ENCODE assay signal across 21 cellular contexts in the genomic region with DNA sequence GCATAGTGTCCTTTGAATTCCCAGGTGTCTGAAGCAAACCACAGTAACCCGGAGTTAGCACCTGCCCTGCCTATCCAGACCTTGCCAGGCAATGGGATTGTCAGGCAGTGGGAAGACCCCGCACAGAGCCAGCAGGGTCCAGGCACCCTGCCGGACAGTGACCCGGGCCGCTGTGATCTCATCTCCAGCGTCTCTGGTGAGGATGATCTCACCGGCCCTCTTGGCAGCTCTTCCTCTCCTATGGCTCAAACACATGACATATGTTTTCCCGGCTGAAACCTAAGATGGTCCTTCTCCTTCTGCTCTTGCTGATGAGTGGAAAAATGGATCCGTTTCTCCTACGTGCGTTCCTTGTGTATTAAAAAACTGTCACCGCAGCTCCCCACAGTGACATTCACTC.
DNase-seq lines count a peak whose midpoint lies in the region; ATAC-seq, FAIRE-seq and TF ChIP-seq lines count a peak whose summit lies in the region.
"Had no signal": no experiment of that assay in that cellular context is flagged by ENCODE, and none has a peak within 500 bp of the region (broad histone marks: within the 10 kb centered on the region; RNA-seq: fewer than 3 reads in every experiment).

No MANE protein-coding gene starts in this region.

- no peak overlapping the region for H3K4me2 ChIP-seq in K562 (ENCODE audit: insufficient read depth, low read length)

- TF ChIP-seq CTCF in HFFc6 (IDR thresholded peaks at IDR 0.05) = no peak
- TF ChIP-seq CTCF in K562 (IDR thresholded peaks at IDR 0.05 in 2 of 3, conservative IDR thresholded peaks at IDR 0.05 in 1 of 3; ENCODE audit: insufficient read depth in 2 of 3, low read depth in 1 of 3, low read length in 3 of 3) = no peak

- no peak overlapping the region for H3K4me3 ChIP-seq in K562
- H3K4me3 ChIP-seq: coronary artery, left lung, SK-N-MC, tibial artery had no signal

- peaks cover 10 to 51% of the 10 kb centered on the region in 2 experiments for H3K27me3 ChIP-seq in K562 (ENCODE audit: control insufficient read depth in 2 of 2, insufficient read depth in 2 of 2, low read length in 2 of 2)
- H3K27me3 ChIP-seq: tibial artery had no signal

- no peak overlapping the region for H2AFZ ChIP-seq in K562 (ENCODE audit: low read depth, low read length)

- H3K9me1 ChIP-seq in K562 (ENCODE audit: control insufficient read depth, insufficient read depth, low read length) = no peaks in the 10 kb centered on the region

- H3K27ac Mint-ChIP-seq in HFFc6 (no peak overlapping the region), naive B cell (peak overlapping the region in 4 of 6 donors; percentile 13 to 98 (median 64))
- H3K27ac Mint-ChIP-seq in activated CD4-positive, alpha-beta T cell treated with anti-CD3 and anti-CD28 coated beads, Interleukin-2, amount 10 ng/mL, durations not matched to agents 7 days and 5 days = no peak overlapping the region

- 0 out of 2 replicates have a peak, but pooled peaks cover 2% of the 10 kb centered on the region for H3K9me3 ChIP-seq in K562 (replicated peaks; ENCODE audit: control insufficient read depth, insufficient read depth, low read depth, low read length)
- H3K9me3 ChIP-seq: left lung had no signal

- under 1% methylated on average over 12 of the region's 12 CpGs for WGBS in K562 (ENCODE audit: insufficient coverage, low coverage, missing lambda C conversion rate)

- peaks cover 8% of the 10 kb centered on the region for H3K4me1 Mint-ChIP-seq in HFFc6 (ENCODE audit: low read depth)
- peaks cover 29 to 36% (median 36%) of the 10 kb centered on the region in 3 donors for H3K4me1 Mint-ChIP-seq in naive B cell
- peaks cover 7% of the 10 kb centered on the region for H3K4me1 Mint-ChIP-seq in activated CD4-positive, alpha-beta T cell treated with anti-CD3 and anti-CD28 coated beads, Interleukin-2, amount 10 ng/mL, durations not matched to agents 7 days and 5 days

- H4K20me1 ChIP-seq in K562 (replicated peaks; ENCODE audit: control insufficient read depth, insufficient read depth, low read length) = no peaks in the 10 kb centered on the region

- TF ChIP-seq EP300 in K562 (IDR thresholded peaks at IDR 0.05; ENCODE audit: low read length) = no peak

- H3K4me3 Mint-ChIP-seq in HFFc6 = no peak overlapping the region
- no peak overlapping the region for H3K4me3 Mint-ChIP-seq in naive B cell
- no peak overlapping the region for H3K4me3 Mint-ChIP-seq in activated CD4-positive, alpha-beta T cell treated with anti-CD3 and anti-CD28 coated beads, Interleukin-2, amount 10 ng/mL, durations not matched to agents 7 days and 5 days

- BruUV-seq in K562 (replicated peaks; lab: Mats Ljungman, UMichigan) = no TSS peak

- no peak overlapping the region for H3K27ac ChIP-seq in K562 (ENCODE audit: extremely low read depth, low read depth, low read length)
- H3K27ac ChIP-seq: coronary artery, left lung, SK-N-MC, tibial artery had no signal

- no peak for FAIRE-seq in K562 (lab: Jason Lieb, UNC)

- TF ChIP-seq RAD21 in K562 (CRISPR knock-in tag; conservative IDR thresholded peaks at IDR 0.05 in 1 of 2, IDR thresholded peaks at IDR 0.05 in 1 of 2) = no peak

- no peak for TF ChIP-seq POLR2A in K562 (conservative IDR thresholded peaks at IDR 0.05)

- in situ Hi-C loops in K562 (cut with MboI) = loop anchor here (25.0 kb wide), 1 partner anchor 905 kb away; no protein-coding TSS in a partner anchor

- no peaks in the 10 kb centered on the region for H3K36me3 ChIP-seq in K562 (ENCODE audit: control insufficient read depth, insufficient read depth, low read length)
- H3K36me3 ChIP-seq: left lung, tibial artery had no signal

- H3K27me3 Mint-ChIP-seq in HFFc6 (ENCODE audit: insufficient read depth) (peaks cover 36% of the 10 kb centered on the region), naive B cell (peaks cover 50 to 73% (median 53%) of the 10 kb centered on the region in 3 donors)
- peaks cover 28% of the 10 kb centered on the region for H3K27me3 Mint-ChIP-seq in activated CD4-positive, alpha-beta T cell treated with anti-CD3 and anti-CD28 coated beads, Interleukin-2, amount 10 ng/mL, durations not matched to agents 7 days and 5 days

- H3K36me3 Mint-ChIP-seq in HFFc6 (ENCODE audit: low read depth) (no peaks in the 10 kb centered on the region), naive B cell (no peaks in the 10 kb centered on the region)
- no peaks in the 10 kb centered on the region for H3K36me3 Mint-ChIP-seq in activated CD4-positive, alpha-beta T cell treated with anti-CD3 and anti-CD28 coated beads, Interleukin-2, amount 10 ng/mL, durations not matched to agents 7 days and 5 days (ENCODE audit: low read depth)

- POLR2A ChIA-PET in K562 (lab: Yijun Ruan, JAX) = no interaction called here
- POLR2A ChIA-PET in activated CD4-positive, alpha-beta T cell treated with anti-CD3 and anti-CD28 coated beads, Interleukin-2, amount 10 ng/mL, durations not matched to agents 7 days and 5 days (lab: Charles Lee) = no interaction called here

- H3K9me3 Mint-ChIP-seq in HFFc6 (no peaks in the 10 kb centered on the region), naive B cell (peaks cover 0 to 8% (median 5%) of the 10 kb centered on the region in 7 donors)
- peaks cover 3% of the 10 kb centered on the region for H3K9me3 Mint-ChIP-seq in activated CD4-positive, alpha-beta T cell treated with anti-CD3 and anti-CD28 coated beads, Interleukin-2, amount 10 ng/mL, durations not matched to agents 7 days and 5 days

- H3K79me2 ChIP-seq in K562 (ENCODE audit: control insufficient read depth, insufficient read depth, low read length) = no peaks in the 10 kb centered on the region

- H3K9ac ChIP-seq in K562 (ENCODE audit: insufficient read depth in 1 of 2, low read depth in 2 of 2, low read length in 2 of 2) = no peak overlapping the region

- H3K4me1 ChIP-seq in K562 (replicated peaks in 1 of 2; ENCODE audit: control insufficient read depth in 2 of 2, insufficient read depth in 2 of 2, low read length in 2 of 2) = no peaks in the 10 kb centered on the region
- H3K4me1 ChIP-seq: tibial artery had no signal

- CTCF ChIA-PET in K562 (lab: Yijun Ruan, JAX; ENCODE audit: low intra/inter-chr PET ratio) = no interaction called here
- CTCF ChIA-PET in activated CD4-positive, alpha-beta T cell treated with anti-CD3 and anti-CD28 coated beads, Interleukin-2, amount 10 ng/mL, durations not matched to agents 7 days and 5 days (lab: Charles Lee) = interaction anchor here (1.0 kb wide), 2 partner anchors 27 to 53 kb away, joined by 3 read pairs; no protein-coding TSS in a partner anchor

- ATAC-seq in K562 (no peak), naive B cell (ENCODE audit: low read depth in 2 of 2) (no peak)
- ATAC-seq: HCT116, left lung had no signal

- DNase-seq in AG20443 (ENCODE audit: low spot score) (peak; percentile 80), HFFc6 (peak; percentile 4), K562 (ENCODE audit: extremely low read depth in 1 of 4, low spot score in 3 of 4) (no peak), naive B cell (no peak), LoVo (ENCODE audit: low spot score) (no peak), KG1 (lab: John Stamatoyannopoulos, UW) (no peak), NCI-H82 treated with DMSO at 0.1 percent for 48 hours (lab: John Stamatoyannopoulos, UW; ENCODE audit: unreplicated experiment) (no peak)
- DNase-seq in activated CD4-positive, alpha-beta T cell treated with anti-CD3 and anti-CD28 coated beads, Interleukin-2, amount 10 ng/mL, durations not matched to agents 7 days and 5 days = no peak
- DNase-seq: activated CD4-positive, alpha-beta T cell treated with anti-CD3 and anti-CD28 coated beads, Interleukin-2, amount 50 U/mL, for 48 hours; activated T-cell treated with anti-CD3 and anti-CD28 coated beads, Interleukin-2, amount 50 U/mL, for 48 hours; DMS153; hypothalamus; left lung; NCI-H1092 treated with DMSO at 0.1 percent for 48 hours; NCI-H345; retina; stimulated activated CD4-positive, alpha-beta T cell treated with anti-CD3 and anti-CD28 coated beads, Interleukin-2, amount 100 ng/mL, for 48 hours; tibial artery had no signal

- intact Hi-C loops in K562 (cut with micrococcal nuclease) = no loop called here

TF ChIP-seq in K562, 482 proteins besides CTCF, POLR2A, EP300 and RAD21:
- TF ChIP-seq, protein P1, sequence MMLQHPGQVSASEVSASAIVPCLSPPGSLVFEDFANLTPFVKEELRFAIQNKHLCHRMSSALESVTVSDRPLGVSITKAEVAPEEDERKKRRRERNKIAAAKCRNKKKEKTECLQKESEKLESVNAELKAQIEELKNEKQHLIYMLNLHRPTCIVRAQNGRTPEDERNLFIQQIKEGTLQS (IDR thresholded peaks at IDR 0.05) = peak; percentile 21; the same call in 1 of the 2 replicates
- TF ChIP-seq, protein P1 (CRISPR knock-in tag; conservative IDR thresholded peaks at IDR 0.05) = no peak
- TF ChIP-seq, protein P2, sequence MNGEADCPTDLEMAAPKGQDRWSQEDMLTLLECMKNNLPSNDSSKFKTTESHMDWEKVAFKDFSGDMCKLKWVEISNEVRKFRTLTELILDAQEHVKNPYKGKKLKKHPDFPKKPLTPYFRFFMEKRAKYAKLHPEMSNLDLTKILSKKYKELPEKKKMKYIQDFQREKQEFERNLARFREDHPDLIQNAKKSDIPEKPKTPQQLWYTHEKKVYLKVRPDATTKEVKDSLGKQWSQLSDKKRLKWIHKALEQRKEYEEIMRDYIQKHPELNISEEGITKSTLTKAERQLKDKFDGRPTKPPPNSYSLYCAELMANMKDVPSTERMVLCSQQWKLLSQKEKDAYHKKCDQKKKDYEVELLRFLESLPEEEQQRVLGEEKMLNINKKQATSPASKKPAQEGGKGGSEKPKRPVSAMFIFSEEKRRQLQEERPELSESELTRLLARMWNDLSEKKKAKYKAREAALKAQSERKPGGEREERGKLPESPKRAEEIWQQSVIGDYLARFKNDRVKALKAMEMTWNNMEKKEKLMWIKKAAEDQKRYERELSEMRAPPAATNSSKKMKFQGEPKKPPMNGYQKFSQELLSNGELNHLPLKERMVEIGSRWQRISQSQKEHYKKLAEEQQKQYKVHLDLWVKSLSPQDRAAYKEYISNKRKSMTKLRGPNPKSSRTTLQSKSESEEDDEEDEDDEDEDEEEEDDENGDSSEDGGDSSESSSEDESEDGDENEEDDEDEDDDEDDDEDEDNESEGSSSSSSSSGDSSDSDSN (IDR thresholded peaks at IDR 0.05; ENCODE audit: borderline replicate concordance in 1 of 2, low read depth in 2 of 2, low read length in 2 of 2) = no peak
TF ChIP-seq in K562: peak in this region for 1.

Comparison
In these comparisons a context has a peak if more than half of its experiments do, and no peak if none do; other contexts are left out.
1. DNase-seq: peak in AG20443 (single experiment) and HFFc6 (single experiment); none in K562 (0 of 4), naive B cell (single experiment), LoVo (single experiment), activated CD4-positive, alpha-beta T cell treated with anti-CD3 and anti-CD28 coated beads, Interleukin-2, amount 10 ng/mL, durations not matched to agents 7 days and 5 days (single experiment), KG1 (single experiment) and NCI-H82 treated with DMSO at 0.1 percent for 48 hours (single experiment).
2. H3K27ac Mint-ChIP-seq: peak in naive B cell (4 of 6); none in HFFc6 (single experiment) and activated CD4-positive, alpha-beta T cell treated with anti-CD3 and anti-CD28 coated beads, Interleukin-2, amount 10 ng/mL, durations not matched to agents 7 days and 5 days (single experiment).